ENCODE assay signal across 11 cellular contexts in the genomic region with DNA sequence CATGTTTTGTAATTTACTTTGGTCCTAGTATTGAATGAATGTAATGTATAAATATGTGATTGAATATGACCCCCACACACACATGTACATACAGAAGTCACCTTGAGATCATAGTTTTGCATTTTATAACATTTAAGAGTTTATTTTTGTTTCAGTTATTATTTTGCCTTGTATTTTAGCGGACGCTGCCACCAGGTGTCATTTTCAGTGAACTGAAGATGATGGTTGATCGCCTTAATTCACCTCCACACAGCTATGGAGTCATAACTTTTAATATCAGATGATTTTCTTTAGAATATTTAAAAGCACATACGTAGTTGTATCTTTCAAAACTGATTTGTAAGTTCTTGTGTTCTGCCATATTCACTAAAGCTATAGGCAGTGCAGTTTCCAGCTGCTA.
DNase-seq lines count a peak whose midpoint lies in the region; ATAC-seq, FAIRE-seq and TF ChIP-seq lines count a peak whose summit lies in the region.
"Had no signal": no experiment of that assay in that cellular context is flagged by ENCODE, and none has a peak within 500 bp of the region (broad histone marks: within the 10 kb centered on the region; RNA-seq: fewer than 3 reads in every experiment).

No MANE protein-coding gene starts in this region.

- peak; percentile 38 for FAIRE-seq in GM12892 (lab: Jason Lieb, UNC)

- no peaks in the 10 kb centered on the region for H3K9me2 ChIP-seq in SK-N-SH

- peak; percentile 33 for TF ChIP-seq CTCF in AG10803 (conservative IDR thresholded peaks at IDR 0.05; ENCODE audit: low read length)
- peak; percentile 51 for TF ChIP-seq CTCF in SK-N-SH (IDR thresholded peaks at IDR 0.05)
- peak in 1 of 6 experiments; percentile 6 for TF ChIP-seq CTCF in upper lobe of left lung (IDR thresholded peaks at IDR 0.05)

- peaks cover 21% of the 10 kb centered on the region for H3F3A ChIP-seq in SK-N-SH (replicated peaks; ENCODE audit: insufficient read depth)

- H3K9me3 ChIP-seq in SK-N-SH (peaks cover 8% of the 10 kb centered on the region), iPS-20b (ENCODE audit: insufficient read depth, low read depth, low read length) (no peaks in the 10 kb centered on the region), upper lobe of left lung (no peaks in the 10 kb centered on the region)
- H3K9me3 ChIP-seq: mucosa of descending colon had no signal

- no peak overlapping the region for H3K4me3 ChIP-seq in AG10803 (ENCODE audit: low read length)
- H3K4me3 ChIP-seq in SK-N-SH (ENCODE audit: low read depth in 2 of 2, low read length in 1 of 2), result no peak overlapping the region
- H3K4me3 ChIP-seq in iPS-20b (ENCODE audit: low read length), result no peak overlapping the region
- no peak overlapping the region for H3K4me3 ChIP-seq in upper lobe of left lung
- H3K4me3 ChIP-seq: mucosa of descending colon had no signal

- ATAC-seq in upper lobe of left lung (ENCODE audit: low FRiP score in 2 of 2), result no peak
- ATAC-seq in GM18502 (IDR thresholded peaks at IDR 0.05; ENCODE audit: poor library complexity, unreplicated experiment), result no peak
- ATAC-seq: mucosa of descending colon had no signal

- POLR2A ChIA-PET in SK-N-SH (lab: Yijun Ruan, JAX), result no interaction called here

- no peaks in the 10 kb centered on the region for H3K4me1 ChIP-seq in SK-N-SH (ENCODE audit: control insufficient read depth in 1 of 2, insufficient read depth in 2 of 2, low read depth in 1 of 2, low read length in 1 of 2)
- H3K4me1 ChIP-seq in iPS-20b (ENCODE audit: insufficient read depth, low read length), result peaks cover 29% of the 10 kb centered on the region; the same call in 1 of the 2 replicates
- no peaks in the 10 kb centered on the region for H3K4me1 ChIP-seq in upper lobe of left lung

- no peaks in the 10 kb centered on the region for H4K20me1 ChIP-seq in SK-N-SH (ENCODE audit: insufficient read depth)

- H3K36me3 ChIP-seq in SK-N-SH (replicated peaks in 1 of 2; ENCODE audit: control insufficient read depth in 1 of 2, insufficient read depth in 2 of 2, low read length in 1 of 2) (peaks cover 50 to 72% of the 10 kb centered on the region in 2 experiments), iPS-20b (ENCODE audit: insufficient read depth, low read depth, low read length) (peaks cover 44% of the 10 kb centered on the region), upper lobe of left lung (peaks cover 0 to 60% (median 3%) of the 10 kb centered on the region in 4 donors)

- no peak overlapping the region for H3K4me2 ChIP-seq in SK-N-SH

- no peak for TF ChIP-seq EP300 in SK-N-SH (IDR thresholded peaks at IDR 0.05; ENCODE audit: borderline replicate concordance in 1 of 2, low read depth in 1 of 2, low read length in 1 of 2)
- no peak for TF ChIP-seq EP300 in upper lobe of left lung (IDR thresholded peaks at IDR 0.05)

- H3K27ac ChIP-seq in SK-N-SH (ENCODE audit: low read depth in 2 of 2, low read length in 1 of 2) (no peak overlapping the region), iPS-20b (ENCODE audit: low read length) (peak overlapping the region; percentile 69), upper lobe of left lung (no peak overlapping the region)

- WGBS in SK-N-SH (ENCODE audit: low lambda C conversion rate), result 79% methylated on average over 4 of the region's 4 CpGs
- WGBS in upper lobe of left lung, 2 donors, result 86 to 87% methylated on average over 4 of the region's 4 CpGs

- DNase-seq in AG10803 (ENCODE audit: low read depth), result peak; percentile 13
- DNase-seq in GM12892 (ENCODE audit: insufficient read length), result no peak
- DNase-seq in SK-N-SH, result no peak
- no peak for DNase-seq in upper lobe of left lung
- no peak for DNase-seq in NCI-H345 (lab: John Stamatoyannopoulos, UW)
- no peak for DNase-seq in NCI-H345 treated with DMSO at 0.1 percent for 48 hours (lab: John Stamatoyannopoulos, UW; ENCODE audit: unreplicated experiment)
- DNase-seq: activated effector memory CD4-positive, alpha-beta T cell treated with Interleukin-2 at 50 U/mL for 16 hours; mucosa of descending colon; NCI-H2227 treated with DMSO at 0.1 percent for 48 hours had no signal

- peak; percentile 37; the same call in 1 of the 2 replicates for TF ChIP-seq RAD21 in SK-N-SH (IDR thresholded peaks at IDR 0.05; ENCODE audit: low read length)

- peaks cover 40% of the 10 kb centered on the region for H3K79me2 ChIP-seq in SK-N-SH (ENCODE audit: insufficient read depth)

- TF ChIP-seq POLR2A in GM12892 (IDR thresholded peaks at IDR 0.05; ENCODE audit: low read depth, low read length) (no peak), upper lobe of left lung (IDR thresholded peaks at IDR 0.05) (no peak)

- no peak overlapping the region for H2AFZ ChIP-seq in SK-N-SH (ENCODE audit: low read depth)

- H3K27me3 ChIP-seq in SK-N-SH (ENCODE audit: insufficient read depth), result no peaks in the 10 kb centered on the region
- H3K27me3 ChIP-seq in iPS-20b (ENCODE audit: insufficient read depth, low read length), result no peaks in the 10 kb centered on the region
- H3K27me3 ChIP-seq in upper lobe of left lung, result no peaks in the 10 kb centered on the region

- CTCF ChIA-PET in SK-N-SH (lab: Yijun Ruan, JAX), result interaction anchor here (0.8 to 2.0 kb wide), 9 partner anchors 10 to 126 kb away, joined by 3 to 11 read pairs (median 3); no protein-coding TSS in a partner anchor

- no peak overlapping the region for H3K9ac ChIP-seq in SK-N-SH
- H3K9ac ChIP-seq in iPS-20b (ENCODE audit: low read depth, low read length), result no peak overlapping the region

TF ChIP-seq in SK-N-SH, 30 proteins besides CTCF, POLR2A, EP300 and RAD21:
- peak; percentile 22; the same call in 1 of the 2 replicates for TF ChIP-seq SMC3 (IDR thresholded peaks at IDR 0.05; ENCODE audit: low read depth, low read length)
- TF ChIP-seq, protein P1, sequence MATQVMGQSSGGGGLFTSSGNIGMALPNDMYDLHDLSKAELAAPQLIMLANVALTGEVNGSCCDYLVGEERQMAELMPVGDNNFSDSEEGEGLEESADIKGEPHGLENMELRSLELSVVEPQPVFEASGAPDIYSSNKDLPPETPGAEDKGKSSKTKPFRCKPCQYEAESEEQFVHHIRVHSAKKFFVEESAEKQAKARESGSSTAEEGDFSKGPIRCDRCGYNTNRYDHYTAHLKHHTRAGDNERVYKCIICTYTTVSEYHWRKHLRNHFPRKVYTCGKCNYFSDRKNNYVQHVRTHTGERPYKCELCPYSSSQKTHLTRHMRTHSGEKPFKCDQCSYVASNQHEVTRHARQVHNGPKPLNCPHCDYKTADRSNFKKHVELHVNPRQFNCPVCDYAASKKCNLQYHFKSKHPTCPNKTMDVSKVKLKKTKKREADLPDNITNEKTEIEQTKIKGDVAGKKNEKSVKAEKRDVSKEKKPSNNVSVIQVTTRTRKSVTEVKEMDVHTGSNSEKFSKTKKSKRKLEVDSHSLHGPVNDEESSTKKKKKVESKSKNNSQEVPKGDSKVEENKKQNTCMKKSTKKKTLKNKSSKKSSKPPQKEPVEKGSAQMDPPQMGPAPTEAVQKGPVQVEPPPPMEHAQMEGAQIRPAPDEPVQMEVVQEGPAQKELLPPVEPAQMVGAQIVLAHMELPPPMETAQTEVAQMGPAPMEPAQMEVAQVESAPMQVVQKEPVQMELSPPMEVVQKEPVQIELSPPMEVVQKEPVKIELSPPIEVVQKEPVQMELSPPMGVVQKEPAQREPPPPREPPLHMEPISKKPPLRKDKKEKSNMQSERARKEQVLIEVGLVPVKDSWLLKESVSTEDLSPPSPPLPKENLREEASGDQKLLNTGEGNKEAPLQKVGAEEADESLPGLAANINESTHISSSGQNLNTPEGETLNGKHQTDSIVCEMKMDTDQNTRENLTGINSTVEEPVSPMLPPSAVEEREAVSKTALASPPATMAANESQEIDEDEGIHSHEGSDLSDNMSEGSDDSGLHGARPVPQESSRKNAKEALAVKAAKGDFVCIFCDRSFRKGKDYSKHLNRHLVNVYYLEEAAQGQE (IDR thresholded peaks at IDR 0.05; ENCODE audit: low read depth, low read length), result no peak
TF ChIP-seq in SK-N-SH: peak in this region for 1.
